Comparison of ENCODE assay signal across 23 cellular contexts in the genomic region with DNA sequence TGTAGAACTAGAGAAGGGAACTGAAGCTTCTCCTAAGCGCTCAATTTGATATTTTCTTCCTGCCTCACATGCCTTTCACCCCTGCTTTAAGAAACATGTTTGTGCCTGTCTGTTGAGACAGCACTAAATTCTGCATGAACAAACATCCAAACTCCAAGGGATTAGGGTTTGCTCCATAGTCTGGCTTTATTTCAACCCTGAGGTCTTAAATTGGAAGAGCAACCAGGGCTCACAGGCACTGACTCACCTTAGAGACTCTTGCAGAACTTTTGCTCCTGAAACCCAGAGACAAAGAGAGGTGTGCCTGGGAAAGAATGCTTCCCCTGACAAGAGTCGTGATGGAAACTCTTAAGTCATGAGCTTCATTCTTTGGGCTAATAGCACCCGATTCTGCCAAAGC.
"Had no signal": no experiment of that assay in that cellular context is flagged by ENCODE, and none has a peak within 500 bp of the region (broad histone marks: within the 10 kb centered on the region; RNA-seq: fewer than 3 reads in every experiment).

No MANE protein-coding gene starts in this region.

- H3K27me3 ChIP-seq: colonic mucosa, hepatocyte, right lobe of liver, tibial nerve had no signal

- H3K27ac Mint-ChIP-seq: activated CD8-positive, alpha-beta T cell treated with anti-CD3 and anti-CD28 coated beads, Interleukin-2, amount 10 ng/mL, durations not matched to agents 7 days and 5 days; activated naive CD4-positive, alpha-beta T cell treated with anti-CD3 and anti-CD28 coated beads, Interleukin-2, amount 50 U/mL, for 72 hours; memory B cell; nephron; T-helper 17 cell had no signal

- H3K4me3 ChIP-seq: colonic mucosa, hepatocyte, left ventricle myocardium inferior, psoas muscle, right lobe of liver, smooth muscle cell, tibial nerve had no signal

- H2AFZ ChIP-seq: hepatocyte had no signal

- H3K36me3 Mint-ChIP-seq: activated naive CD4-positive, alpha-beta T cell treated with anti-CD3 and anti-CD28 coated beads, Interleukin-2, amount 50 U/mL, for 72 hours; memory B cell had no signal

- H3K4me1 Mint-ChIP-seq: memory B cell, nephron, T-helper 17 cell had no signal

- H3K36me3 ChIP-seq: colonic mucosa, left ventricle myocardium inferior, right lobe of liver, tibial nerve, WERI-Rb-1 had no signal

- H3K4me3 Mint-ChIP-seq: activated CD8-positive, alpha-beta T cell treated with anti-CD3 and anti-CD28 coated beads, Interleukin-2, amount 10 ng/mL, durations not matched to agents 7 days and 5 days; memory B cell; nephron; T-helper 17 cell had no signal

- H3K27ac ChIP-seq: colonic mucosa, hepatocyte, left ventricle myocardium inferior, psoas muscle, right lobe of liver, tibial nerve, WERI-Rb-1 had no signal

- DNase-seq: activated CD4-positive, alpha-beta T cell treated with anti-CD3 and anti-CD28 coated beads for 4 hours; activated CD8-positive, alpha-beta memory T cell treated with anti-CD3 and anti-CD28 coated beads, Interleukin-2, amount 50 U/mL, for 4 hours; activated CD8-positive, alpha-beta T cell treated with anti-CD3 and anti-CD28 coated beads, Interleukin-2, amount 10 ng/mL, durations not matched to agents 7 days and 5 days; activated gamma-delta T cell; activated T-cell treated with anti-CD3 and anti-CD28 coated beads, Interleukin-2, amount 50 U/mL, for 48 hours; central memory CD4-positive, alpha-beta T cell; colonic mucosa; effector CD4-positive, alpha-beta T cell; left ventricle myocardium inferior; psoas muscle; right lobe of liver; stimulated activated CD4-positive, alpha-beta T cell treated with anti-CD3 and anti-CD28 coated beads, Interleukin-4, amount 100 ng/mL, for 4 hours; stimulated activated CD8-positive, alpha-beta memory T cell treated with anti-CD3 and anti-CD28 coated beads, Interleukin-4, amount 100 ng/mL, for 48 hours; stimulated activated naive CD4-positive, alpha-beta T cell treated with Interleukin-2 at 50 U/mL for 16 hours; substantia nigra; T-helper 17 cell; WERI-Rb-1 had no signal

- H3K79me2 ChIP-seq: hepatocyte had no signal

- H3K4me2 ChIP-seq: hepatocyte, smooth muscle cell had no signal

- H3K4me1 ChIP-seq: colonic mucosa, left ventricle myocardium inferior, psoas muscle, right lobe of liver, tibial nerve had no signal

- H3K27me3 Mint-ChIP-seq: memory B cell had no signal

- H3K9me3 ChIP-seq: colonic mucosa, psoas muscle, right lobe of liver had no signal

- ATAC-seq: activated CD8-positive, alpha-beta T cell treated with anti-CD3 and anti-CD28 coated beads, Interleukin-2, amount 10 ng/mL, durations not matched to agents 7 days and 5 days; activated naive CD4-positive, alpha-beta T cell treated with anti-CD3 and anti-CD28 coated beads, Interleukin-2, amount 50 U/mL, for 72 hours; psoas muscle; right lobe of liver; T-helper 17 cell had no signal
